In the genomic region with DNA sequence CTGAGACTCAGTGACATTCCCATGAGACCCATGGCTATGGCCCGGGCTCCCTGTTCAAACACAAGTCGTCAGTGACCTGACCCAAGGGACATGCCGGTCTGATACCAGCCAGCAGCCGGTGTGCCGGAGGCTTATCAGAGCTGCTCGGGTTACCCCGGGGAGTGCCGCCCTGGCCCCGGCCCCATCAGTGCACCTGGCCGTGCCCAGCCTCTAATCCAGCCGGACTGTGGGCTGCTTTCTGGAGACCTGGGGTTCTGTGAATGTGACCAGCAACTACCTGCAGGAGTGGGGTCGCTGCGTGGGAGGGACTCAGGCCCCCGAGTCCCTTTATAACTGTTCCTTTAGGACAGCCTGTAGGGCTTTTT, we compare ENCODE assay signal across 25 cellular contexts. TPM values are rescaled to one million over a fixed set of nuclear protein-coding genes. Genes with fewer than 3 reads are reported as not detected.
"Had no signal": no experiment of that assay in that cellular context is flagged by ENCODE, and none has a peak within 500 bp of the region (broad histone marks: within the 10 kb centered on the region; RNA-seq: fewer than 3 reads in every experiment).

No MANE protein-coding gene starts in this region.

- H3K27ac Mint-ChIP-seq: activated CD4-positive, alpha-beta T cell treated with anti-CD3 and anti-CD28 coated beads for 36 hours; activated CD8-positive, alpha-beta T cell treated with anti-CD3 and anti-CD28 coated beads for 36 hours; activated naive CD4-positive, alpha-beta T cell treated with anti-CD3 and anti-CD28 coated beads, Interleukin-2, amount 10 ng/mL, durations not matched to agents 7 days and 5 days; activated naive CD8-positive, alpha-beta T cell treated with anti-CD3 and anti-CD28 coated beads, Interleukin-2, amount 50 U/mL, for 24 hours; brain; nephron; stimulated activated naive CD8-positive, alpha-beta T cell treated with anti-CD3 and anti-CD28 coated beads, Interleukin-15, Interleukin-2, amounts not matched to agents 100 ng/mL and 50 ng/mL, for 24 hours; T-helper 2 cell treated with Interferon-gamma antibody and Interleukin-4, amounts not matched to agents 5 μg/mL and 100 μg/mL, for 36 hours had no signal

- H3K36me3 ChIP-seq: heart left ventricle, suprapubic skin, transverse colon had no signal

- ATAC-seq: activated CD4-positive, alpha-beta T cell treated with anti-CD3 and anti-CD28 coated beads for 36 hours; activated CD8-positive, alpha-beta T cell treated with anti-CD3 and anti-CD28 coated beads for 36 hours; activated naive CD8-positive, alpha-beta T cell treated with anti-CD3 and anti-CD28 coated beads, Interleukin-2, amount 50 U/mL, for 24 hours; heart left ventricle had no signal

- H3K27me3 ChIP-seq: heart left ventricle, suprapubic skin, transverse colon had no signal

- H3K4me3 ChIP-seq: coronary artery, heart left ventricle, lung, suprapubic skin, transverse colon had no signal

- H3K9me3 Mint-ChIP-seq: activated CD8-positive, alpha-beta T cell treated with anti-CD3 and anti-CD28 coated beads for 36 hours; activated naive CD4-positive, alpha-beta T cell treated with anti-CD3 and anti-CD28 coated beads, Interleukin-2, amount 10 ng/mL, durations not matched to agents 7 days and 5 days; activated naive CD8-positive, alpha-beta T cell treated with anti-CD3 and anti-CD28 coated beads, Interleukin-2, amount 50 U/mL, for 24 hours; brain; nephron; stimulated activated naive CD8-positive, alpha-beta T cell treated with anti-CD3 and anti-CD28 coated beads, Interleukin-15, Interleukin-2, amounts not matched to agents 100 ng/mL and 50 ng/mL, for 24 hours; T-helper 2 cell treated with Interferon-gamma antibody and Interleukin-4, amounts not matched to agents 5 μg/mL and 100 μg/mL, for 36 hours had no signal

- H3K27ac ChIP-seq: coronary artery, heart left ventricle, suprapubic skin, transverse colon had no signal

- H3K4me3 Mint-ChIP-seq: activated CD4-positive, alpha-beta T cell treated with anti-CD3 and anti-CD28 coated beads for 36 hours; activated CD8-positive, alpha-beta T cell treated with anti-CD3 and anti-CD28 coated beads for 36 hours; activated naive CD4-positive, alpha-beta T cell treated with anti-CD3 and anti-CD28 coated beads, Interleukin-2, amount 10 ng/mL, durations not matched to agents 7 days and 5 days; activated naive CD8-positive, alpha-beta T cell treated with anti-CD3 and anti-CD28 coated beads, Interleukin-2, amount 50 U/mL, for 24 hours; brain; nephron; stimulated activated naive CD8-positive, alpha-beta T cell treated with anti-CD3 and anti-CD28 coated beads, Interleukin-15, Interleukin-2, amounts not matched to agents 100 ng/mL and 50 ng/mL, for 24 hours; T-helper 2 cell treated with Interferon-gamma antibody and Interleukin-4, amounts not matched to agents 5 μg/mL and 100 μg/mL, for 36 hours had no signal

- H3K9me3 ChIP-seq: heart left ventricle, suprapubic skin, transverse colon had no signal

- H3K36me3 Mint-ChIP-seq: activated naive CD4-positive, alpha-beta T cell treated with anti-CD3 and anti-CD28 coated beads, Interleukin-2, amount 10 ng/mL, durations not matched to agents 7 days and 5 days; brain had no signal

- DNase-seq: activated CD4-positive, alpha-beta T cell treated with anti-CD3 and anti-CD28 coated beads for 36 hours; activated CD8-positive, alpha-beta T cell treated with anti-CD3 and anti-CD28 coated beads for 36 hours; activated effector memory CD4-positive, alpha-beta T cell treated with Interleukin-2 at 50 U/mL for 16 hours; activated naive CD4-positive, alpha-beta T cell treated with anti-CD3 and anti-CD28 coated beads, Interleukin-2, amount 10 ng/mL, durations not matched to agents 7 days and 5 days; activated naive CD8-positive, alpha-beta T cell treated with anti-CD3 and anti-CD28 coated beads, Interleukin-2, amount 50 U/mL, for 24 hours; activated T-cell treated with anti-CD3 and anti-CD28 coated beads, Interleukin-2, amount 50 U/mL, for 48 hours; anterior cingulate cortex; central memory CD4-positive, alpha-beta T cell; erythroblast; heart left ventricle; kidney glomerular epithelial cell; nucleus accumbens; retina; stimulated activated CD4-positive, alpha-beta T cell treated with anti-CD3 and anti-CD28 coated beads, Interleukin-15, amount 100 ng/mL, for 24 hours; stimulated activated CD4-positive, alpha-beta T cell treated with anti-CD3 and anti-CD28 coated beads, Interleukin-2, amount 100 ng/mL, for 48 hours; transverse colon had no signal

- H3K4me1 Mint-ChIP-seq: activated naive CD4-positive, alpha-beta T cell treated with anti-CD3 and anti-CD28 coated beads, Interleukin-2, amount 10 ng/mL, durations not matched to agents 7 days and 5 days; nephron had no signal

- H3K4me1 ChIP-seq: transverse colon had no signal

RNA-seq across cellular contexts. Expression of a gene that starts 52.7 kb away (rescaled TPM):
- total RNA-seq: activated CD4-positive, alpha-beta T cell treated with anti-CD3 and anti-CD28 coated beads for 36 hours; activated CD8-positive, alpha-beta T cell treated with anti-CD3 and anti-CD28 coated beads for 36 hours; frontal cortex; lung; skeletal muscle tissue; suprapubic skin; transverse colon had no signal
- polyA plus RNA-seq: lung had no signal
